ENCODE assay signal across 1 cellular context in genomic region chr22:43530864-43531201, GRCh38.
TF ChIP-seq lines count a peak whose summit lies in the region.

No MANE protein-coding gene starts in this region.

TF ChIP-seq in HEK293, 187 proteins besides CTCF, POLR2A, EP300 and RAD21:
- TF ChIP-seq EGR2 (tag by site-specific recombination; IDR thresholded peaks at IDR 0.05; ENCODE audit: low read depth) (0 out of 2 replicates have a peak, but pooled peaks have one; percentile 30), ZFHX2 (tag by site-specific recombination; conservative IDR thresholded peaks at IDR 0.05) (peak; percentile 36; the same call in 1 of the 2 replicates), ZNF837 (tag by site-specific recombination; IDR thresholded peaks at IDR 0.05) (no peak), ZNF133 (tag by site-specific recombination; IDR thresholded peaks at IDR 0.05) (no peak)
